In the genomic region with DNA sequence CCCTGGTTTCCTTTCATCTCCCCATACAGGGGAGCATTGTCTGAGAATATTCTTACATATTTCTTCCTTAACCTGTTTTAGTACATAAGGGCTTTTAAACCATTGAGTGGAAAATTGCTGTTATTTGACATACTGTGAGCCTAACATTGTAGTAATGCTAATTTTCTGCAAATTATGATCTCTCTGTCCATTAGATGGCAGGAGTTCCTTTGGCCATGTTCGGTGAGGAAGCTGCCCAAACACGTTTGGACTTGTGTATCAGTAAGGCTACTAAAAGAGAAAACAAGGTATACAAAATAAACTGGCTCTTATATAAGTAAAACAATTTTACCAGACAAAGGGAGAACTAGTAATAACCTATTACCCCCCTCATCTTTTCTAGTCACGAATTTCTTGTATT, we compare ENCODE assay signal across 11 cellular contexts. TPM values are rescaled to one million over a fixed set of nuclear protein-coding genes. Genes with fewer than 3 reads are reported as not detected.
DNase-seq lines count a peak whose midpoint lies in the region; ATAC-seq and TF ChIP-seq lines count a peak whose summit lies in the region.
"Had no signal": no experiment of that assay in that cellular context is flagged by ENCODE, and none has a peak within 500 bp of the region (broad histone marks: within the 10 kb centered on the region; RNA-seq: fewer than 3 reads in every experiment).

No MANE protein-coding gene starts in this region.

- in situ Hi-C loops in SK-MEL-5 (cut with HindIII; ENCODE audit: low pct_unique_long_range_greater_than_20kb, low sequenced_read_pairs) = no loop called here

- H3K9ac ChIP-seq in Karpas-422 (ENCODE audit: low read length) = no peak overlapping the region

- H3K27ac Mint-ChIP-seq in progenitor cell of endocrine pancreas = no peak overlapping the region
- H3K27ac Mint-ChIP-seq: stimulated activated naive B cell treated with anti-CD40 and anti-IgM and Interleukin-4, amounts not matched to agents 10 μg/mL and 1 μg/mL and 100 μg/mL, for 72 hours had no signal

- no peak overlapping the region for H3K4me3 ChIP-seq in Karpas-422 (ENCODE audit: low read length)

- H3K4me2 ChIP-seq in Karpas-422 (ENCODE audit: low read depth, low read length, poor library complexity, severe bottlenecking) = no peak overlapping the region

- no peaks in the 10 kb centered on the region for H3K4me1 ChIP-seq in Karpas-422 (ENCODE audit: low read length)

- H3K27me3 Mint-ChIP-seq in progenitor cell of endocrine pancreas = no peaks in the 10 kb centered on the region
- H3K27me3 Mint-ChIP-seq: stimulated activated naive B cell treated with anti-CD40 and anti-IgM and Interleukin-4, amounts not matched to agents 10 μg/mL and 1 μg/mL and 100 μg/mL, for 72 hours; T-cell had no signal

- H3K79me2 ChIP-seq in Karpas-422 (ENCODE audit: low read length) = no peaks in the 10 kb centered on the region

- no peak overlapping the region for H2AFZ ChIP-seq in Karpas-422 (ENCODE audit: low read length)

- H3K27ac ChIP-seq in Karpas-422 (ENCODE audit: low read length) = no peak overlapping the region

- H3K27me3 ChIP-seq in Karpas-422 (ENCODE audit: low read length) = no peaks in the 10 kb centered on the region

- DNase-seq in AG08396 (ENCODE audit: low spot score) = peak; percentile 27
- DNase-seq in SK-MEL-5 (ENCODE audit: low read depth, low spot score) = peak; percentile 66
- DNase-seq in glomerular visceral epithelial cell (ENCODE audit: extremely low spot score) = peak; percentile 18
- DNase-seq in activated gamma-delta T cell treated with Interleukin-2 at 50 U/mL for 16 hours = no peak
- DNase-seq in Karpas-422 = no peak
- no peak for DNase-seq in progenitor cell of endocrine pancreas (ENCODE audit: low spot score, unreplicated experiment)
- DNase-seq: central memory CD4-positive, alpha-beta T cell; stimulated activated naive B cell treated with anti-CD40 and anti-IgM and Interleukin-4, amounts not matched to agents 10 μg/mL and 1 μg/mL and 100 μg/mL, for 72 hours; T-cell had no signal

- no peaks in the 10 kb centered on the region for H3K9me3 Mint-ChIP-seq in progenitor cell of endocrine pancreas (ENCODE audit: low read depth)
- H3K9me3 Mint-ChIP-seq: stimulated activated naive B cell treated with anti-CD40 and anti-IgM and Interleukin-4, amounts not matched to agents 10 μg/mL and 1 μg/mL and 100 μg/mL, for 72 hours; T-cell had no signal

- no peaks in the 10 kb centered on the region for H3K36me3 Mint-ChIP-seq in progenitor cell of endocrine pancreas (ENCODE audit: insufficient read depth)
- H3K36me3 Mint-ChIP-seq: T-cell had no signal

- H3K9me3 ChIP-seq in Karpas-422 (ENCODE audit: low read length) = no peaks in the 10 kb centered on the region

- H3K9me2 ChIP-seq in Karpas-422 (replicated peaks; ENCODE audit: insufficient read depth, low read length) = no peaks in the 10 kb centered on the region

- H3K4me1 Mint-ChIP-seq in progenitor cell of endocrine pancreas (ENCODE audit: low read depth) = peaks cover 8% of the 10 kb centered on the region

- TF ChIP-seq CTCF in progenitor cell of endocrine pancreas (IDR thresholded peaks at IDR 0.05; ENCODE audit: unreplicated experiment) = no peak

- H3K36me3 ChIP-seq in Karpas-422 (ENCODE audit: insufficient read depth, low read length) = peaks cover 4% of the 10 kb centered on the region; the same call in 1 of the 2 replicates

- ATAC-seq in GM18868 (IDR thresholded peaks at IDR 0.05; ENCODE audit: unreplicated experiment) (peak; percentile 45), HG03469 (IDR thresholded peaks at IDR 0.05; ENCODE audit: unreplicated experiment) (no peak)
- ATAC-seq: stimulated activated naive B cell treated with anti-CD40 and anti-IgM and Interleukin-4, amounts not matched to agents 10 μg/mL and 1 μg/mL and 100 μg/mL, for 72 hours; T-cell had no signal

- H4K20me1 ChIP-seq in Karpas-422 (ENCODE audit: insufficient read depth, low read depth, low read length) = no peaks in the 10 kb centered on the region

- H3K4me3 Mint-ChIP-seq in progenitor cell of endocrine pancreas (ENCODE audit: low read depth) = no peak overlapping the region
- H3K4me3 Mint-ChIP-seq: stimulated activated naive B cell treated with anti-CD40 and anti-IgM and Interleukin-4, amounts not matched to agents 10 μg/mL and 1 μg/mL and 100 μg/mL, for 72 hours; T-cell had no signal

RNA-seq across cellular contexts. Expression of a gene that starts 29.2 kb away (rescaled TPM):
- total RNA-seq in SK-MEL-5 (2014; rRNA removed; shearing (Covaris generic)) = 9.3 and 9.9 TPM in 2 replicates
- polyA plus RNA-seq in SK-MEL-5 (2015; cell fraction: cytosol; rRNA removed) = 7.8 and 12.5 TPM in 2 replicates
- polyA plus RNA-seq in SK-MEL-5 (2015; cell fraction: nucleus; rRNA removed) = 40.3 and 53.2 TPM in 2 replicates
- total RNA-seq in Karpas-422 (2014; rRNA removed; shearing (Covaris generic); ENCODE audit: low replicate concordance) = 8.6 and 16.1 TPM in 2 replicates
- total RNA-seq in progenitor cell of endocrine pancreas = 26.9 and 29.9 TPM in 2 replicates

Comparison
In these comparisons a context has a peak if more than half of its experiments do, and no peak if none do; other contexts are left out.
1. DNase-seq: peak in AG08396 (single experiment), SK-MEL-5 (single experiment) and glomerular visceral epithelial cell (single experiment); none in activated gamma-delta T cell treated with Interleukin-2 at 50 U/mL for 16 hours (single experiment), Karpas-422 (single experiment) and progenitor cell of endocrine pancreas (single experiment).